Comparison of ENCODE assay signal across 20 cellular contexts in genomic region chrX:10986616-10987015, GRCh38.
"Had no signal": no experiment of that assay in that cellular context is flagged by ENCODE, and none has a peak within 500 bp of the region (broad histone marks: within the 10 kb centered on the region; RNA-seq: fewer than 3 reads in every experiment).

No MANE protein-coding gene starts in this region.

- H3K9ac ChIP-seq: neural progenitor cell had no signal

- H3K27me3 ChIP-seq: body of pancreas, colonic mucosa, foreskin keratinocyte, heart right ventricle, neural progenitor cell, right atrium auricular region, spleen, transverse colon had no signal

- DNase-seq: activated CD4-positive, alpha-beta memory T cell treated with anti-CD3 and anti-CD28 coated beads, Interleukin-2, amount 10 ng/mL, durations not matched to agents 7 days and 5 days; activated CD4-positive, alpha-beta T cell treated with anti-CD3 and anti-CD28 coated beads, Interleukin-2, amount 10 ng/mL, durations not matched to agents 7 days and 5 days; activated CD4-positive, CD25-positive, alpha-beta regulatory T cell treated with anti-CD3 and anti-CD28 coated beads, Interleukin-2, amount 50 U/mL, for 72 hours; activated gamma-delta T cell treated with Interleukin-2 at 50 U/mL for 16 hours; activated naive CD4-positive, alpha-beta T cell treated with anti-CD3 and anti-CD28 coated beads, Interleukin-2, amount 50 U/mL, for 16 hours; activated T-cell treated with anti-CD3 and anti-CD28 coated beads, Interleukin-2, amount 50 U/mL, for 4 hours; amygdala; body of pancreas; colonic mucosa; effector memory CD4-positive, alpha-beta T cell; foreskin keratinocyte; heart right ventricle; natural killer cell; occipital lobe; spleen; stimulated activated naive CD4-positive, alpha-beta T cell treated with Interleukin-2 at 50 U/mL for 16 hours; T-helper 2 cell; transverse colon had no signal

- H3K4me1 ChIP-seq: body of pancreas, colonic mucosa, foreskin keratinocyte, neural progenitor cell, right atrium auricular region, spleen, transverse colon had no signal

- H3K27ac ChIP-seq: body of pancreas, colonic mucosa, foreskin keratinocyte, heart right ventricle, neural progenitor cell, right atrium auricular region, spleen, transverse colon had no signal

- H3K9me3 ChIP-seq: body of pancreas, colonic mucosa, heart right ventricle, right atrium auricular region, spleen, transverse colon had no signal

- H3K4me3 ChIP-seq: body of pancreas, colonic mucosa, heart right ventricle, neural progenitor cell, right atrium auricular region, spleen, transverse colon had no signal

- H3K36me3 ChIP-seq: colonic mucosa, heart right ventricle, neural progenitor cell, right atrium auricular region, spleen, transverse colon had no signal
